21 cellular contexts compared by ENCODE assay signal in genomic region chr1:196105901-196106300, GRCh38.
A peak's percentile ranks its signal among the peaks of the same experiment; 100 is the strongest.
DNase-seq lines count a peak whose midpoint lies in the region; ATAC-seq, FAIRE-seq and TF ChIP-seq lines count a peak whose summit lies in the region.
"Had no signal": no experiment of that assay in that cellular context is flagged by ENCODE, and none has a peak within 500 bp of the region (broad histone marks: within the 10 kb centered on the region; RNA-seq: fewer than 3 reads in every experiment).

No MANE protein-coding gene starts in this region.

- intact Hi-C loops in K562 (cut with micrococcal nuclease) (no loop called here), posterior cingulate gyrus (cut with DNase I) (no loop called here)

- H3K27ac Mint-ChIP-seq in stimulated activated effector memory CD8-positive, alpha-beta T cell treated with anti-CD3 and anti-CD28 coated beads, Interleukin-12 subunit alpha, Interleukin-12 subunit beta, amount 100 ng/mL, for 72 hours = no peak overlapping the region
- H3K27ac Mint-ChIP-seq in activated naive CD4-positive, alpha-beta T cell treated with anti-CD3 and anti-CD28 coated beads, Interleukin-2, amount 10 ng/mL, durations not matched to agents 7 days and 5 days = no peak overlapping the region
- H3K27ac Mint-ChIP-seq: CD8-positive, alpha-beta memory T cell had no signal

- peaks cover 8% of the 10 kb centered on the region; the same call in 1 of the 2 replicates for H3K9me3 ChIP-seq in K562 (replicated peaks; ENCODE audit: control insufficient read depth, insufficient read depth, low read depth, low read length)
- H3K9me3 ChIP-seq: A549, SJSA1 had no signal

- H3K27me3 ChIP-seq in K562 (ENCODE audit: control insufficient read depth in 2 of 2, insufficient read depth in 2 of 2, low read length in 2 of 2) = no peaks in the 10 kb centered on the region
- H3K27me3 ChIP-seq: BLaER1 treated with 17β-estradiol and CSF1 and Interleukin-3, amounts not matched to agents 10 nM and 100 nM; SJSA1 had no signal

- no peak for TF ChIP-seq EP300 in K562 (IDR thresholded peaks at IDR 0.05; ENCODE audit: low read length)

- H3K27ac ChIP-seq in K562 (ENCODE audit: extremely low read depth, low read depth, low read length) = no peak overlapping the region
- H3K27ac ChIP-seq: A549; BLaER1 treated with 17β-estradiol and CSF1 and Interleukin-3, amounts not matched to agents 10 nM and 100 nM; SJSA1 had no signal

- no peaks in the 10 kb centered on the region for H3K27me3 Mint-ChIP-seq in activated naive CD4-positive, alpha-beta T cell treated with anti-CD3 and anti-CD28 coated beads, Interleukin-2, amount 10 ng/mL, durations not matched to agents 7 days and 5 days
- H3K27me3 Mint-ChIP-seq: CD8-positive, alpha-beta memory T cell had no signal

- no peak overlapping the region for H3K9ac ChIP-seq in K562 (ENCODE audit: insufficient read depth in 1 of 2, low read depth in 2 of 2, low read length in 2 of 2)
- H3K9ac ChIP-seq: BLaER1 treated with 17β-estradiol and CSF1 and Interleukin-3, amounts not matched to agents 10 nM and 100 nM had no signal

- POLR2A ChIA-PET in K562 (lab: Yijun Ruan, JAX) = no interaction called here

- no peak overlapping the region for H3K4me2 ChIP-seq in K562 (ENCODE audit: insufficient read depth, low read length)
- H3K4me2 ChIP-seq: A549; BLaER1 treated with 17β-estradiol and CSF1 and Interleukin-3, amounts not matched to agents 10 nM and 100 nM had no signal

- no peak overlapping the region for H3K4me3 Mint-ChIP-seq in stimulated activated effector memory CD8-positive, alpha-beta T cell treated with anti-CD3 and anti-CD28 coated beads, Interleukin-12 subunit alpha, Interleukin-12 subunit beta, amount 100 ng/mL, for 72 hours
- H3K4me3 Mint-ChIP-seq in activated naive CD4-positive, alpha-beta T cell treated with anti-CD3 and anti-CD28 coated beads, Interleukin-2, amount 10 ng/mL, durations not matched to agents 7 days and 5 days = no peak overlapping the region
- H3K4me3 Mint-ChIP-seq: CD8-positive, alpha-beta memory T cell had no signal

- no peaks in the 10 kb centered on the region for H3K79me2 ChIP-seq in K562 (ENCODE audit: control insufficient read depth, insufficient read depth, low read length)

- no peak overlapping the region for H3K4me3 ChIP-seq in K562
- H3K4me3 ChIP-seq: A549; BLaER1 treated with 17β-estradiol and CSF1 and Interleukin-3, amounts not matched to agents 10 nM and 100 nM; SJSA1 had no signal

- TF ChIP-seq CTCF in K562 (IDR thresholded peaks at IDR 0.05 in 2 of 3, conservative IDR thresholded peaks at IDR 0.05 in 1 of 3; ENCODE audit: insufficient read depth in 2 of 3, low read depth in 1 of 3, low read length in 3 of 3) = no peak

- TF ChIP-seq POLR2A in K562 (conservative IDR thresholded peaks at IDR 0.05) = no peak

- H3K9me3 Mint-ChIP-seq in stimulated activated effector memory CD8-positive, alpha-beta T cell treated with anti-CD3 and anti-CD28 coated beads, Interleukin-12 subunit alpha, Interleukin-12 subunit beta, amount 100 ng/mL, for 72 hours = peaks cover 8% of the 10 kb centered on the region
- H3K9me3 Mint-ChIP-seq in activated naive CD4-positive, alpha-beta T cell treated with anti-CD3 and anti-CD28 coated beads, Interleukin-2, amount 10 ng/mL, durations not matched to agents 7 days and 5 days = peaks cover 13% of the 10 kb centered on the region

- TF ChIP-seq RAD21 in K562 (CRISPR knock-in tag; conservative IDR thresholded peaks at IDR 0.05 in 1 of 2, IDR thresholded peaks at IDR 0.05 in 1 of 2) = no peak

- no peaks in the 10 kb centered on the region for H3K4me1 Mint-ChIP-seq in stimulated activated effector memory CD8-positive, alpha-beta T cell treated with anti-CD3 and anti-CD28 coated beads, Interleukin-12 subunit alpha, Interleukin-12 subunit beta, amount 100 ng/mL, for 72 hours
- no peaks in the 10 kb centered on the region for H3K4me1 Mint-ChIP-seq in activated naive CD4-positive, alpha-beta T cell treated with anti-CD3 and anti-CD28 coated beads, Interleukin-2, amount 10 ng/mL, durations not matched to agents 7 days and 5 days
- H3K4me1 Mint-ChIP-seq: CD8-positive, alpha-beta memory T cell had no signal

- H3K9me1 ChIP-seq in K562 (ENCODE audit: control insufficient read depth, insufficient read depth, low read length) = no peaks in the 10 kb centered on the region

- no peaks in the 10 kb centered on the region for H3K4me1 ChIP-seq in K562 (replicated peaks in 1 of 2; ENCODE audit: control insufficient read depth in 2 of 2, insufficient read depth in 2 of 2, low read length in 2 of 2)
- H3K4me1 ChIP-seq: A549; BLaER1 treated with 17β-estradiol and CSF1 and Interleukin-3, amounts not matched to agents 10 nM and 100 nM; SJSA1 had no signal

- BruUV-seq in K562 (replicated peaks; lab: Mats Ljungman, UMichigan) = no TSS peak

- WGBS in K562 (ENCODE audit: insufficient coverage, low coverage, missing lambda C conversion rate) = 11% methylated on average over 3 of the region's 3 CpGs

- no peaks in the 10 kb centered on the region for H3K36me3 ChIP-seq in K562 (ENCODE audit: control insufficient read depth, insufficient read depth, low read length)
- H3K36me3 ChIP-seq: BLaER1 treated with 17β-estradiol and CSF1 and Interleukin-3, amounts not matched to agents 10 nM and 100 nM; SJSA1 had no signal

- H4K20me1 ChIP-seq in K562 (replicated peaks; ENCODE audit: control insufficient read depth, insufficient read depth, low read length) = no peaks in the 10 kb centered on the region
- H4K20me1 ChIP-seq: BLaER1 treated with 17β-estradiol and CSF1 and Interleukin-3, amounts not matched to agents 10 nM and 100 nM had no signal

- CTCF ChIA-PET in K562 (lab: Yijun Ruan, JAX; ENCODE audit: low intra/inter-chr PET ratio) = no interaction called here
- CTCF ChIA-PET in activated naive CD4-positive, alpha-beta T cell treated with anti-CD3 and anti-CD28 coated beads, Interleukin-2, amount 10 ng/mL, durations not matched to agents 7 days and 5 days (lab: Charles Lee) = no interaction called here

- ATAC-seq in K562 = no peak
- no peak for ATAC-seq in stimulated activated effector memory CD8-positive, alpha-beta T cell treated with anti-CD3 and anti-CD28 coated beads, Interleukin-12 subunit alpha, Interleukin-12 subunit beta, amount 100 ng/mL, for 72 hours
- ATAC-seq: A549 had no signal

- peak; percentile 44 for FAIRE-seq in K562 (lab: Jason Lieb, UNC)
- FAIRE-seq: GM12892 had no signal

- in situ Hi-C loops in K562 (cut with MboI) = no loop called here

- no peak overlapping the region for H2AFZ ChIP-seq in K562 (ENCODE audit: low read depth, low read length)

- DNase-seq in EL (peak; percentile 6), RKO (ENCODE audit: low spot score) (peak; percentile 9), K562 (ENCODE audit: extremely low read depth in 1 of 4, low spot score in 3 of 4) (no peak), iris pigment epithelial cell (ENCODE audit: low read depth) (peak; percentile 1), GM19240 (ENCODE audit: insufficient read length, low spot score) (no peak), posterior cingulate gyrus (no peak)
- no peak for DNase-seq in stimulated activated effector memory CD8-positive, alpha-beta T cell treated with anti-CD3 and anti-CD28 coated beads, Interleukin-12 subunit alpha, Interleukin-12 subunit beta, amount 100 ng/mL, for 72 hours (ENCODE audit: low spot score in 2 of 2)
- no peak for DNase-seq in activated naive CD4-positive, alpha-beta T cell treated with anti-CD3 and anti-CD28 coated beads, Interleukin-2, amount 10 ng/mL, durations not matched to agents 7 days and 5 days
- DNase-seq: CD8-positive, alpha-beta memory T cell; DND-41; H7; Karpas-422; NCI-H1105; NCI-H187; NCI-H345; NCI-H69; RPMI8226 had no signal

- H3K36me3 Mint-ChIP-seq in stimulated activated effector memory CD8-positive, alpha-beta T cell treated with anti-CD3 and anti-CD28 coated beads, Interleukin-12 subunit alpha, Interleukin-12 subunit beta, amount 100 ng/mL, for 72 hours = no peaks in the 10 kb centered on the region
- no peaks in the 10 kb centered on the region for H3K36me3 Mint-ChIP-seq in activated naive CD4-positive, alpha-beta T cell treated with anti-CD3 and anti-CD28 coated beads, Interleukin-2, amount 10 ng/mL, durations not matched to agents 7 days and 5 days
- H3K36me3 Mint-ChIP-seq: CD8-positive, alpha-beta memory T cell had no signal

TF ChIP-seq in K562, 482 proteins besides CTCF, POLR2A, EP300 and RAD21:
- no peak for TF ChIP-seq ZNF212 (CRISPR knock-in tag; IDR thresholded peaks at IDR 0.05)
- no peak for TF ChIP-seq ILF3 (IDR thresholded peaks at IDR 0.05; ENCODE audit: borderline replicate concordance)

Comparison
In these comparisons a context has a peak if more than half of its experiments do, and no peak if none do; other contexts are left out.
1. DNase-seq: peak in EL (single experiment), RKO (single experiment) and iris pigment epithelial cell (single experiment); none in K562 (0 of 4), GM19240 (single experiment), posterior cingulate gyrus (0 of 10), stimulated activated effector memory CD8-positive, alpha-beta T cell treated with anti-CD3 and anti-CD28 coated beads, Interleukin-12 subunit alpha, Interleukin-12 subunit beta, amount 100 ng/mL, for 72 hours (0 of 2) and activated naive CD4-positive, alpha-beta T cell treated with anti-CD3 and anti-CD28 coated beads, Interleukin-2, amount 10 ng/mL, durations not matched to agents 7 days and 5 days (single experiment).